8 cellular contexts compared by ENCODE assay signal in genomic region chr2:7795358-7796199, GRCh38.
A peak's percentile ranks its signal among the peaks of the same experiment; 100 is the strongest.
DNase-seq lines count a peak whose midpoint lies in the region; ATAC-seq and TF ChIP-seq lines count a peak whose summit lies in the region.

No MANE protein-coding gene starts in this region.

- H4K91ac ChIP-seq in IMR-90 (ENCODE audit: insufficient read depth, low read depth, low read length), result no peak overlapping the region

- no peak overlapping the region for H3K4me3 ChIP-seq in IMR-90 (ENCODE audit: insufficient read depth, low read depth, low read length)
- peak overlapping the region; percentile 14; the same call in 1 of the 2 replicates for H3K4me3 ChIP-seq in OCI-LY3 (ENCODE audit: low read length)
- H3K4me3 ChIP-seq in fibroblast of mammary gland (ENCODE audit: control insufficient read depth, low read depth, low read length), result no peak overlapping the region

- H3K23ac ChIP-seq in IMR-90 (ENCODE audit: low read depth, low read length), result no peak overlapping the region

- no peak overlapping the region for H2BK20ac ChIP-seq in IMR-90 (ENCODE audit: low read depth, low read length)

- intact Hi-C loops in IMR-90 (cut with micrococcal nuclease), result no loop called here

- H3K27ac ChIP-seq in IMR-90 (ENCODE audit: insufficient read depth, low read length) (no peak overlapping the region), OCI-LY3 (ENCODE audit: low read length) (no peak overlapping the region)

- CTCF ChIA-PET in IMR-90 (lab: Yijun Ruan, JAX), result interaction anchor here (0.6 kb wide), 2 partner anchors 55 to 1104 kb away, joined by 3 to 5 read pairs; no protein-coding TSS in a partner anchor

- no TSS peak for BruUV-seq in IMR-90 (replicated peaks; lab: Mats Ljungman, UMichigan)

- no peak overlapping the region for H2AK9ac ChIP-seq in IMR-90 (replicated peaks; ENCODE audit: low read depth, low read length, poor library complexity)

- no peak for TF ChIP-seq POLR2A in IMR-90 (IDR thresholded peaks at IDR 0.05; ENCODE audit: low read depth, low read length)

- dilution Hi-C loops in IMR-90 (cut with HindIII; ENCODE audit: low sequenced_read_pairs, unreplicated experiment), result no loop called here

- no peaks in the 10 kb centered on the region for H3K9me3 ChIP-seq in IMR-90 (ENCODE audit: control insufficient read depth, insufficient read depth, low read length)
- no peaks in the 10 kb centered on the region for H3K9me3 ChIP-seq in OCI-LY3 (ENCODE audit: insufficient read depth, low read length)

- H4K5ac ChIP-seq in IMR-90 (ENCODE audit: low read depth, low read length), result no peak overlapping the region

- no CpG with 5 or more reads among the region's 5 CpGs for WGBS in IMR-90 (ENCODE audit: extremely low coverage in 2 of 2, insufficient read length in 1 of 2), 2 experiments

- no peaks in the 10 kb centered on the region for H3K9me1 ChIP-seq in IMR-90 (ENCODE audit: insufficient read depth, low read length)

- H3K4me2 ChIP-seq in IMR-90 (ENCODE audit: low read depth, low read length) (no peak overlapping the region), OCI-LY3 (ENCODE audit: low read length) (peak overlapping the region; percentile 46)

- H3K4me1 ChIP-seq in IMR-90 (ENCODE audit: control insufficient read depth, insufficient read depth, low read length) (no peaks in the 10 kb centered on the region), OCI-LY3 (ENCODE audit: low read length) (peaks cover 14% of the 10 kb centered on the region)

- TF ChIP-seq CTCF in IMR-90 (conservative IDR thresholded peaks at IDR 0.05; ENCODE audit: low read depth, low read length) (no peak), OCI-LY3 (IDR thresholded peaks at IDR 0.05; ENCODE audit: low read depth, low read length) (no peak), fibroblast of mammary gland (conservative IDR thresholded peaks at IDR 0.05; ENCODE audit: control insufficient read depth, insufficient read depth, low read depth, low read length) (no peak)

- H2AK5ac ChIP-seq in IMR-90 (ENCODE audit: low read depth, low read length), result no peak overlapping the region

- ATAC-seq in IMR-90 (ENCODE audit: low read depth), result no peak

- H3K18ac ChIP-seq in IMR-90 (ENCODE audit: low read depth, low read length), result no peak overlapping the region

- H3K36me3 ChIP-seq in IMR-90 (ENCODE audit: control insufficient read depth, insufficient read depth, low read length) (no peaks in the 10 kb centered on the region), OCI-LY3 (replicated peaks; ENCODE audit: low read depth, low read length) (no peaks in the 10 kb centered on the region)

- H2BK5ac ChIP-seq in IMR-90 (ENCODE audit: low read depth, low read length, poor library complexity, severe bottlenecking), result no peak overlapping the region

- H2AFZ ChIP-seq in IMR-90 (replicated peaks; ENCODE audit: low read length, poor library complexity) (no peak overlapping the region), OCI-LY3 (ENCODE audit: low read depth, low read length) (peak overlapping the region; percentile 23; the same call in 1 of the 2 replicates)

- TF ChIP-seq RAD21 in IMR-90 (IDR thresholded peaks at IDR 0.05; ENCODE audit: low read length), result no peak

- H2BK120ac ChIP-seq in IMR-90 (ENCODE audit: low read depth, low read length), result no peak overlapping the region

- no peak overlapping the region for H3K14ac ChIP-seq in IMR-90 (replicated peaks; ENCODE audit: low read depth, low read length)

- no peaks in the 10 kb centered on the region for H4K20me1 ChIP-seq in IMR-90 (ENCODE audit: insufficient read depth, low read length)
- H4K20me1 ChIP-seq in OCI-LY3 (ENCODE audit: insufficient read depth, low read length), result no peaks in the 10 kb centered on the region

- H4K8ac ChIP-seq in IMR-90 (ENCODE audit: low read depth in 2 of 2, low read length in 2 of 2), result no peak overlapping the region

- no peak overlapping the region for H2BK15ac ChIP-seq in IMR-90 (ENCODE audit: low read depth, low read length)

- H3K27me3 ChIP-seq in IMR-90 (ENCODE audit: control insufficient read depth, insufficient read depth, low read length) (no peaks in the 10 kb centered on the region), OCI-LY3 (ENCODE audit: low read depth, low read length) (no peaks in the 10 kb centered on the region)

- in situ Hi-C loops in IMR-90 (cut with MboI; ENCODE audit: low sequenced_read_pairs), result no loop called here

- DNase-seq in AG20443 (ENCODE audit: low spot score) (peak; percentile 25), IMR-90 (peak; percentile 25), fibroblast of mammary gland (ENCODE audit: low read depth) (peak; percentile 35), NCI-H526 treated with DMSO at 0.1 percent for 48 hours (lab: John Stamatoyannopoulos, UW) (no peak), glomerular visceral epithelial cell (ENCODE audit: extremely low spot score) (no peak), putamen (ENCODE audit: low spot score) (no peak)
- no peak for DNase-seq in stimulated activated CD4-positive, alpha-beta T cell treated with anti-CD3 and anti-CD28 coated beads, Interleukin-4, amount 100 ng/mL, for 24 hours

- H3K56ac ChIP-seq in IMR-90 (ENCODE audit: extremely low read depth, insufficient read depth, low read length), result no peak overlapping the region

- POLR2A ChIA-PET in IMR-90 (lab: Charles Lee; ENCODE audit: unreplicated experiment), result no interaction called here

- H3K4ac ChIP-seq in IMR-90 (ENCODE audit: low read depth, low read length), result no peak overlapping the region

- no peaks in the 10 kb centered on the region for H3K79me2 ChIP-seq in OCI-LY3 (ENCODE audit: low read length)

- H3K9ac ChIP-seq in IMR-90 (ENCODE audit: low read depth, low read length) (no peak overlapping the region), OCI-LY3 (ENCODE audit: low read length) (no peak overlapping the region)

- no peaks in the 10 kb centered on the region for H3K79me1 ChIP-seq in IMR-90 (ENCODE audit: low read depth in 1 of 2, low read length in 2 of 2)

TF ChIP-seq in IMR-90, 13 proteins besides CTCF, POLR2A, EP300 and RAD21:
- peak; percentile 63 for TF ChIP-seq CEBPB (IDR thresholded peaks at IDR 0.05; ENCODE audit: low read depth, low read length)
- no peak for TF ChIP-seq RCOR1 (IDR thresholded peaks at IDR 0.05; ENCODE audit: insufficient replicate concordance, low read length)
- TF ChIP-seq ELK1 (IDR thresholded peaks at IDR 0.05; ENCODE audit: borderline replicate concordance, low read depth, low read length), result no peak

Comparison
In these comparisons a context has a peak if more than half of its experiments do, and no peak if none do; other contexts are left out.
1. DNase-seq: peak in AG20443 (single experiment), IMR-90 (single experiment) and fibroblast of mammary gland (single experiment); none in NCI-H526 treated with DMSO at 0.1 percent for 48 hours (single experiment), stimulated activated CD4-positive, alpha-beta T cell treated with anti-CD3 and anti-CD28 coated beads, Interleukin-4, amount 100 ng/mL, for 24 hours (single experiment), glomerular visceral epithelial cell (single experiment) and putamen (single experiment).